ENCODE assay signal across 21 cellular contexts in the genomic region with DNA sequence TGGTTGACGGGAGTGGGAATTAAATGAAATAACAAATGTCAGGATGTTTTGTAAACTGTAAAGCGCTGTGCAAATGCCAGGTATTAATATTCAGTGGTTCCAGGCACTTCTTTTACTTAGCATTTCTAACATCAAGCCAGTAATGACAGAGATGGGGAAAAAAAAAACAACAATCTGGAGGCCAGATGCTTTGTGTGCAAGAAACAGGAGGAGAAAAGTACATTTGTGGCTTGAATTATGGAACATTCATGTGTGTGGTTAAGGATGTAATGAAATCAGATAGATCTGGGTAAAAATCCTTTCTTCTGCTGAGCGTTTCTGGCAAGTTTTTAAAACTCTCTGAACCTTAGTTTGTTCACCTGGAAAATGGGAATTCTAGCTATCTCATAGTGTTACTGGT.
DNase-seq lines count a peak whose midpoint lies in the region; ATAC-seq, FAIRE-seq and TF ChIP-seq lines count a peak whose summit lies in the region.
"Had no signal": no experiment of that assay in that cellular context is flagged by ENCODE, and none has a peak within 500 bp of the region (broad histone marks: within the 10 kb centered on the region; RNA-seq: fewer than 3 reads in every experiment).

No MANE protein-coding gene starts in this region.

- H3K4me3 ChIP-seq in CD4-positive, CD25-positive, alpha-beta regulatory T cell (ENCODE audit: low read depth, low read length), result no peak overlapping the region
- no peak overlapping the region for H3K4me3 ChIP-seq in fibroblast of mammary gland (ENCODE audit: control insufficient read depth, low read depth, low read length)
- H3K4me3 ChIP-seq: BLaER1, GM12878, GM23248, HAP-1 had no signal

- H3K27me3 Mint-ChIP-seq in CD4-positive, CD25-positive, alpha-beta regulatory T cell, result no peaks in the 10 kb centered on the region

- no peak for TF ChIP-seq CTCF in fibroblast of mammary gland (conservative IDR thresholded peaks at IDR 0.05; ENCODE audit: control insufficient read depth, insufficient read depth, low read depth, low read length)
- TF ChIP-seq CTCF in GM13976 (IDR thresholded peaks at IDR 0.05; ENCODE audit: borderline replicate concordance, control extremely low read depth, extremely low read depth, insufficient read depth, missing control alignments), result no peak

- no peaks in the 10 kb centered on the region for H3K27me3 ChIP-seq in CD4-positive, CD25-positive, alpha-beta regulatory T cell (ENCODE audit: control insufficient read depth, insufficient read depth, low read length)
- H3K27me3 ChIP-seq: BLaER1 had no signal

- no peaks in the 10 kb centered on the region for H3K9me3 ChIP-seq in CD4-positive, CD25-positive, alpha-beta regulatory T cell (ENCODE audit: control insufficient read depth in 2 of 2, low read length in 2 of 2)
- H3K9me3 ChIP-seq: BLaER1, HAP-1 had no signal

- no peak for ATAC-seq in CD4-positive, CD25-positive, alpha-beta regulatory T cell (ENCODE audit: low read depth in 2 of 2)
- no peak for ATAC-seq in HG03442 (IDR thresholded peaks at IDR 0.05; ENCODE audit: unreplicated experiment)
- ATAC-seq: CD8-positive, alpha-beta T cell; GM12878; HepG2 had no signal

- peaks cover 6% of the 10 kb centered on the region for H3K36me3 Mint-ChIP-seq in CD4-positive, CD25-positive, alpha-beta regulatory T cell
- H3K36me3 Mint-ChIP-seq: CD14-positive monocyte; CD8-positive, alpha-beta T cell; IgD-negative memory B cell had no signal

- peaks cover 17% of the 10 kb centered on the region for H3K4me1 ChIP-seq in CD4-positive, CD25-positive, alpha-beta regulatory T cell (ENCODE audit: control insufficient read depth, insufficient read depth, low read length, poor library complexity, severe bottlenecking)
- H3K4me1 ChIP-seq: BLaER1 had no signal

- no peaks in the 10 kb centered on the region for H3K36me3 ChIP-seq in CD4-positive, CD25-positive, alpha-beta regulatory T cell (ENCODE audit: control insufficient read depth, insufficient read depth, low read length)
- H3K36me3 ChIP-seq: BLaER1, HAP-1 had no signal

- H3K27ac Mint-ChIP-seq in CD4-positive, CD25-positive, alpha-beta regulatory T cell, result peak overlapping the region; percentile 23 to 67 (median 60)
- H3K27ac Mint-ChIP-seq: CD14-positive monocyte; CD8-positive, alpha-beta T cell; IgD-negative memory B cell had no signal

- no peaks in the 10 kb centered on the region for H3K9me3 Mint-ChIP-seq in CD4-positive, CD25-positive, alpha-beta regulatory T cell
- H3K9me3 Mint-ChIP-seq: CD8-positive, alpha-beta T cell had no signal

- in situ Hi-C loops in GM13976 (cut with MboI; ENCODE audit: low sequenced_read_pairs, unreplicated experiment), result no loop called here

- H3K27ac ChIP-seq in CD4-positive, CD25-positive, alpha-beta regulatory T cell (ENCODE audit: insufficient read depth, low read length, poor library complexity, severe bottlenecking), result no peak overlapping the region
- H3K27ac ChIP-seq: BLaER1, GM23248 had no signal

- peak; percentile 68 for FAIRE-seq in HTR-8/SVneo (lab: Jason Lieb, UNC)
- FAIRE-seq: A204.1, GM12878, HepG2 had no signal

- H3K4me3 Mint-ChIP-seq in CD4-positive, CD25-positive, alpha-beta regulatory T cell, result no peak overlapping the region
- H3K4me3 Mint-ChIP-seq: CD14-positive monocyte; CD8-positive, alpha-beta T cell; IgD-negative memory B cell had no signal

- peaks cover 6 to 39% (median 19%) of the 10 kb centered on the region in 4 donors for H3K4me1 Mint-ChIP-seq in CD4-positive, CD25-positive, alpha-beta regulatory T cell
- H3K4me1 Mint-ChIP-seq: CD14-positive monocyte had no signal

- DNase-seq in CD4-positive, CD25-positive, alpha-beta regulatory T cell, result no peak
- DNase-seq in HTR-8/SVneo (ENCODE audit: insufficient read length, low spot score), result no peak
- peak; percentile 71 for DNase-seq in NCI-H2171 treated with DMSO at 0.1 percent for 48 hours (lab: John Stamatoyannopoulos, UW)
- peak; percentile 22 for DNase-seq in fibroblast of mammary gland (ENCODE audit: low read depth)
- no peak for DNase-seq in NOMO-1 treated with dmso at 0.1 percent for 144 hours (lab: John Stamatoyannopoulos, UW; ENCODE audit: unreplicated experiment)
- DNase-seq in GM13976 (ENCODE audit: low spot score), result no peak
- DNase-seq: ACHN; Calu3; CD8-positive, alpha-beta T cell; DMS79 treated with DMSO at 0.1 percent for 48 hours; GF-D8; GM23248; KBM-7 had no signal

Comparison
In these comparisons a context has a peak if more than half of its experiments do, and no peak if none do; other contexts are left out.
1. DNase-seq: peak in NCI-H2171 treated with DMSO at 0.1 percent for 48 hours (single experiment) and fibroblast of mammary gland (single experiment); none in CD4-positive, CD25-positive, alpha-beta regulatory T cell (0 of 3), HTR-8/SVneo (single experiment), NOMO-1 treated with dmso at 0.1 percent for 144 hours (single experiment) and GM13976 (single experiment).